ENCODE assay signal across 23 cellular contexts in the genomic region with DNA sequence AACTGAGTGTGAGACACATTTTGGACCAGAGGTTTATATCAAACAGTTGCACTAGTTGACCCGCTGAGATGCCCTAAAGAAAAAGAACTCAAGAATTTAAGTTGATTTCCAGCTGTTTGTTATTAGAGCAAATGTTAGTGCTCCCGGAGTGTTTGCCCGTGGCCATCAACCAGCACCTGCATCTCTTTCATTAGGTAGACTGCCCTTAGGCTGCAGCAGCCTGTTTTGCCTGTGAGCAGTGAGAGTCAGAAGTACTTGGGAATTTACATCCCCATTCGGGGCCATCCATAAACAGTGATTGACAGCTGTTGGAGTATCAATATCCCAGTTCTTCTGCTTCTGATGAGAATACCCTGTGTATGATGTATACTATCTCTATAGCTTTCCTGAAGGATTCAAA.
"Had no signal": no experiment of that assay in that cellular context is flagged by ENCODE, and none has a peak within 500 bp of the region (broad histone marks: within the 10 kb centered on the region; RNA-seq: fewer than 3 reads in every experiment).

No MANE protein-coding gene starts in this region.

- H3K27me3 Mint-ChIP-seq: effector memory CD8-positive, alpha-beta T cell; memory B cell; naive B cell; type B pancreatic cell had no signal

- H3K4me1 Mint-ChIP-seq: immature natural killer cell, memory B cell, naive B cell, nephron had no signal

- H3K36me3 ChIP-seq: esophagus muscularis mucosa, gastrocnemius medialis, heart right ventricle, left ventricle myocardium inferior, lower lobe of right lung, neutrophil, sigmoid colon had no signal

- H3K9me3 Mint-ChIP-seq: effector memory CD8-positive, alpha-beta T cell; memory B cell; naive B cell; nephron; type B pancreatic cell had no signal

- H3K4me3 Mint-ChIP-seq: dendritic cell treated with granulocyte-macrophage colony-stimulating factor and Interleukin-4, amounts not matched to agents 40 ng/mL and 50 ng/mL, for 4 days; effector memory CD8-positive, alpha-beta T cell; immature natural killer cell; memory B cell; naive B cell; nephron; type B pancreatic cell had no signal

- H3K4me3 ChIP-seq: esophagus muscularis mucosa, gastrocnemius medialis, heart right ventricle, left ventricle myocardium inferior, lower lobe of right lung, psoas muscle, sigmoid colon, skin epidermis had no signal

- DNase-seq: effector memory CD8-positive, alpha-beta T cell; gastrocnemius medialis; heart right ventricle; hypothalamus; immature natural killer cell; kidney; left cardiac atrium; left ventricle myocardium inferior; lower lobe of right lung; midbrain; naive B cell; psoas muscle; retina; sigmoid colon; stimulated activated naive CD4-positive, alpha-beta T cell treated with Interleukin-2 at 50 U/mL for 16 hours had no signal

- H3K27ac ChIP-seq: epithelial cell of prostate, esophagus muscularis mucosa, gastrocnemius medialis, heart right ventricle, left ventricle myocardium inferior, lower lobe of right lung, neutrophil, psoas muscle, sigmoid colon, skin epidermis had no signal

- ATAC-seq: effector memory CD8-positive, alpha-beta T cell; gastrocnemius medialis; heart right ventricle; left cardiac atrium; lower lobe of right lung; psoas muscle had no signal

- H3K36me3 Mint-ChIP-seq: immature natural killer cell, memory B cell, naive B cell had no signal

- H3K27me3 ChIP-seq: esophagus muscularis mucosa, gastrocnemius medialis, heart right ventricle, neutrophil, sigmoid colon had no signal

- H3K4me1 ChIP-seq: esophagus muscularis mucosa, gastrocnemius medialis, lower lobe of right lung, psoas muscle, sigmoid colon had no signal

- H3K27ac Mint-ChIP-seq: dendritic cell treated with granulocyte-macrophage colony-stimulating factor and Interleukin-4, amounts not matched to agents 40 ng/mL and 50 ng/mL, for 4 days; effector memory CD8-positive, alpha-beta T cell; immature natural killer cell; memory B cell; naive B cell; nephron; type B pancreatic cell had no signal

- H3K9me3 ChIP-seq: esophagus muscularis mucosa, gastrocnemius medialis, heart right ventricle, left ventricle myocardium inferior, lower lobe of right lung, neutrophil, psoas muscle, sigmoid colon had no signal
